ENCODE assay signal across 8 cellular contexts in genomic region chr20:36093025-36093803, GRCh38.
DNase-seq lines count a peak whose midpoint lies in the region; ATAC-seq and TF ChIP-seq lines count a peak whose summit lies in the region.

No MANE protein-coding gene starts in this region.

- H3K36me3 ChIP-seq in PC-9 (ENCODE audit: low read depth) (no peaks in the 10 kb centered on the region), heart right ventricle (no peaks in the 10 kb centered on the region), Karpas-422 (ENCODE audit: insufficient read depth, low read length) (no peaks in the 10 kb centered on the region)

- H3K9me3 ChIP-seq in PC-9 (ENCODE audit: insufficient read depth, low read depth) (no peaks in the 10 kb centered on the region), heart right ventricle (no peaks in the 10 kb centered on the region), Karpas-422 (ENCODE audit: low read length) (no peaks in the 10 kb centered on the region)

- POLR2A ChIA-PET in PC-9 (lab: Charles Lee; ENCODE audit: unreplicated experiment) = interaction anchor here (0.5 to 0.6 kb wide), 5 partner anchors 10 to 218 kb away, joined by 3 to 8 read pairs (median 3); no protein-coding TSS in a partner anchor

- H3K27ac ChIP-seq in PC-9 = no peak overlapping the region
- peak overlapping the region in 7 of 10 donors; percentile 10 to 72 (median 59) for H3K27ac ChIP-seq in heart right ventricle
- no peak overlapping the region for H3K27ac ChIP-seq in Karpas-422 (ENCODE audit: low read length)

- intact Hi-C loops in PC-9 (cut with micrococcal nuclease; ENCODE audit: unreplicated experiment) = loop anchor here (2.0 kb wide), 3 partner anchors 30 to 98 kb away; no protein-coding TSS in a partner anchor
- intact Hi-C loops in heart right ventricle (cut with DNase I) = no loop called here

- no peak overlapping the region for H3K9ac ChIP-seq in Karpas-422 (ENCODE audit: low read length)

- H3K27me3 ChIP-seq in PC-9 (ENCODE audit: insufficient read depth, low read depth) (no peaks in the 10 kb centered on the region), heart right ventricle (peaks cover 0 to 56% (median 8%) of the 10 kb centered on the region in 7 donors), Karpas-422 (ENCODE audit: low read length) (no peaks in the 10 kb centered on the region)

- H3K79me2 ChIP-seq in PC-9 (ENCODE audit: low read depth) (peaks cover 55% of the 10 kb centered on the region), Karpas-422 (ENCODE audit: low read length) (no peaks in the 10 kb centered on the region)

- CTCF ChIA-PET in PC-9 (lab: Charles Lee) = interaction anchor here (0.6 to 1.0 kb wide), 3 partner anchors 9 to 1975 kb away, joined by 3 to 4 read pairs (median 3); no protein-coding TSS in a partner anchor

- H3K27me3 Mint-ChIP-seq in activated naive CD8-positive, alpha-beta T cell treated with anti-CD3 and anti-CD28 coated beads for 36 hours = peaks cover 46% of the 10 kb centered on the region
- peaks cover 47% of the 10 kb centered on the region for H3K27me3 Mint-ChIP-seq in progenitor cell of endocrine pancreas

- peaks cover 58% of the 10 kb centered on the region for H3K4me1 ChIP-seq in PC-9 (replicated peaks; ENCODE audit: insufficient read depth)
- peaks cover 6 to 45% (median 32%) of the 10 kb centered on the region in 9 donors for H3K4me1 ChIP-seq in heart right ventricle
- peaks cover 18% of the 10 kb centered on the region for H3K4me1 ChIP-seq in Karpas-422 (ENCODE audit: low read length)

- H3K9me2 ChIP-seq in PC-9 (ENCODE audit: insufficient read depth) = no peaks in the 10 kb centered on the region
- no peaks in the 10 kb centered on the region for H3K9me2 ChIP-seq in Karpas-422 (replicated peaks; ENCODE audit: insufficient read depth, low read length)

- no peak for TF ChIP-seq CTCF in GM20000 (IDR thresholded peaks at IDR 0.05; ENCODE audit: extremely low read depth, missing control alignments)
- no peak for TF ChIP-seq CTCF in PC-9 (conservative IDR thresholded peaks at IDR 0.05)
- TF ChIP-seq CTCF in heart right ventricle (IDR thresholded peaks at IDR 0.05) = no peak
- no peak for TF ChIP-seq CTCF in progenitor cell of endocrine pancreas (IDR thresholded peaks at IDR 0.05; ENCODE audit: unreplicated experiment)

- H4K20me1 ChIP-seq in PC-9 (ENCODE audit: insufficient read depth) (no peaks in the 10 kb centered on the region), Karpas-422 (ENCODE audit: insufficient read depth, low read depth, low read length) (no peaks in the 10 kb centered on the region)

- H3K4me3 ChIP-seq in PC-9 (peak overlapping the region; percentile 95), heart right ventricle (peak overlapping the region; percentile 44 to 85 (median 72)), Karpas-422 (ENCODE audit: low read length) (no peak overlapping the region)

- no peaks in the 10 kb centered on the region for H3K36me3 Mint-ChIP-seq in activated naive CD8-positive, alpha-beta T cell treated with anti-CD3 and anti-CD28 coated beads for 36 hours
- H3K36me3 Mint-ChIP-seq in progenitor cell of endocrine pancreas (ENCODE audit: insufficient read depth) = no peaks in the 10 kb centered on the region

- H3K9me3 Mint-ChIP-seq in activated naive CD8-positive, alpha-beta T cell treated with anti-CD3 and anti-CD28 coated beads for 36 hours = no peaks in the 10 kb centered on the region
- H3K9me3 Mint-ChIP-seq in progenitor cell of endocrine pancreas (ENCODE audit: low read depth) = no peaks in the 10 kb centered on the region

- peak; percentile 27 to 67 (median 35) for ATAC-seq in heart right ventricle
- ATAC-seq in HG02852 (IDR thresholded peaks at IDR 0.05; ENCODE audit: unreplicated experiment) = no peak
- ATAC-seq in HG02623 (IDR thresholded peaks at IDR 0.05; ENCODE audit: unreplicated experiment) = no peak

- no TSS peak for BruUV-seq in PC-9 (replicated peaks; lab: Mats Ljungman, UMichigan)

- peak overlapping the region; percentile 93 for H2AFZ ChIP-seq in PC-9
- no peak overlapping the region for H2AFZ ChIP-seq in Karpas-422 (ENCODE audit: low read length)

- WGBS in heart right ventricle, 2 donors = 0 to 1% methylated on average over 77 to 78 of the region's 78 CpGs

- no peak overlapping the region for H3K27ac Mint-ChIP-seq in activated naive CD8-positive, alpha-beta T cell treated with anti-CD3 and anti-CD28 coated beads for 36 hours
- H3K27ac Mint-ChIP-seq in progenitor cell of endocrine pancreas = peak overlapping the region; percentile 96

- H3K4me1 Mint-ChIP-seq in activated naive CD8-positive, alpha-beta T cell treated with anti-CD3 and anti-CD28 coated beads for 36 hours = peaks cover 13% of the 10 kb centered on the region
- peaks cover 17% of the 10 kb centered on the region for H3K4me1 Mint-ChIP-seq in progenitor cell of endocrine pancreas (ENCODE audit: low read depth)

- peak overlapping the region; percentile 95 for H3K4me2 ChIP-seq in PC-9
- H3K4me2 ChIP-seq in Karpas-422 (ENCODE audit: low read depth, low read length, poor library complexity, severe bottlenecking) = no peak overlapping the region

- DNase-seq in GM20000 (ENCODE audit: low spot score) (peak; percentile 51), PC-9 (peak in 1 of 2 experiments; percentile 54), heart right ventricle (peak; percentile 47 to 51), progenitor cell of endocrine pancreas (ENCODE audit: low spot score, unreplicated experiment) (no peak), Karpas-422 (no peak)
- peak; percentile 32 for DNase-seq in activated naive CD8-positive, alpha-beta T cell treated with anti-CD3 and anti-CD28 coated beads for 36 hours

- H3K4me3 Mint-ChIP-seq in activated naive CD8-positive, alpha-beta T cell treated with anti-CD3 and anti-CD28 coated beads for 36 hours = peak overlapping the region; percentile 80
- H3K4me3 Mint-ChIP-seq in progenitor cell of endocrine pancreas (ENCODE audit: low read depth) = peak overlapping the region; percentile 96

- peaks cover 48% of the 10 kb centered on the region; the same call in 1 of the 2 replicates for H3F3A ChIP-seq in PC-9 (ENCODE audit: insufficient read depth, low read depth)

Comparison
In these comparisons a context has a peak if more than half of its experiments do, and no peak if none do; other contexts are left out.
1. DNase-seq: peak in GM20000 (single experiment), activated naive CD8-positive, alpha-beta T cell treated with anti-CD3 and anti-CD28 coated beads for 36 hours (single experiment) and heart right ventricle (2 of 2); none in progenitor cell of endocrine pancreas (single experiment) and Karpas-422 (single experiment).
2. H3K27ac ChIP-seq: peak in heart right ventricle (7 of 10); none in PC-9 (single experiment) and Karpas-422 (single experiment).
3. ATAC-seq: peak in heart right ventricle (8 of 8); none in HG02852 (single experiment) and HG02623 (single experiment).